Comparison of ENCODE assay signal across 8 cellular contexts in the genomic region with DNA sequence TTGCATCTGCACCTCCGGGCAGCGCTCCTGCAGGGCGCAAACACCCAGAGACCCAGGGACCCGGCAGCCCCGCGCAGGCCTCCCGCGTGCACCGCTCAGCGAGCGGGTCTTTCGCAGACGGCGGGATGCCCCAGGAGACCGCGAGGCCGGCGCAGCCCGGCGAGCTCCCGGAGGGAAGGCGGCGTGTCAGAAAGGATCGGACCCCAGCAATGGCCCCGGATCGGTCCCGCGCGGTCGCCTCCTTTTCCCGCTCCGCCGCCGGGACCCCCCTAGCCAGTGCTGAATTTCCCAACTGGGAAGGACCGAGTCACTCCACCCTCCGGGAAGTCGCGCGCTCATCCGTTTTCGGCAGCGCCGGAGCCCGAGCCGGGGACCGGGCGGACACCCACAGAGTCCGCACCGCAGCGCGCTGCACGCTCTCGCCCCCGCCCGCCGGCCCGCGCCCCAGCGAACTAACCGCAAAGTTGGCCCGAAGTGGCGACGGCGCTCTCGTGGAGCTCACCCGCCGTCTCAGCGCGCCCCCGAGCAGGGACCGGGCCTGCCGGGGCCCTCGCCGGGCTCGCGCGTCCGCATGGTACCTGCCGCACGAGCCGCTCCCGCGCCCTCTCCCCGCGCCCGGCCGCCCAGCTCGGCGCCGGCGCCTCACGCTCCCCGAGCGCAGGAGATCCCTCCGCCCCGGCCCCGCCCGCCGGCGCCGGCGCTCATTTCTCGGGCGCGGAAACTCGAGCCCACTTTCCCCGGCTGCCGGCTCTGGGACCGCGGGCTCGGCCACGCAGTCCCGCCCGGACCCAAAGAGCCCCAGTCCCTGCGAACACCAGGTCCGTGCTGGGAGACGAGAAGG. TPM values are rescaled to one million over a fixed set of nuclear protein-coding genes. Genes with fewer than 3 reads are reported as not detected.
A peak's percentile ranks its signal among the peaks of the same experiment; 100 is the strongest.
DNase-seq lines count a peak whose midpoint lies in the region; ATAC-seq and TF ChIP-seq lines count a peak whose summit lies in the region.

A gene with protein sequence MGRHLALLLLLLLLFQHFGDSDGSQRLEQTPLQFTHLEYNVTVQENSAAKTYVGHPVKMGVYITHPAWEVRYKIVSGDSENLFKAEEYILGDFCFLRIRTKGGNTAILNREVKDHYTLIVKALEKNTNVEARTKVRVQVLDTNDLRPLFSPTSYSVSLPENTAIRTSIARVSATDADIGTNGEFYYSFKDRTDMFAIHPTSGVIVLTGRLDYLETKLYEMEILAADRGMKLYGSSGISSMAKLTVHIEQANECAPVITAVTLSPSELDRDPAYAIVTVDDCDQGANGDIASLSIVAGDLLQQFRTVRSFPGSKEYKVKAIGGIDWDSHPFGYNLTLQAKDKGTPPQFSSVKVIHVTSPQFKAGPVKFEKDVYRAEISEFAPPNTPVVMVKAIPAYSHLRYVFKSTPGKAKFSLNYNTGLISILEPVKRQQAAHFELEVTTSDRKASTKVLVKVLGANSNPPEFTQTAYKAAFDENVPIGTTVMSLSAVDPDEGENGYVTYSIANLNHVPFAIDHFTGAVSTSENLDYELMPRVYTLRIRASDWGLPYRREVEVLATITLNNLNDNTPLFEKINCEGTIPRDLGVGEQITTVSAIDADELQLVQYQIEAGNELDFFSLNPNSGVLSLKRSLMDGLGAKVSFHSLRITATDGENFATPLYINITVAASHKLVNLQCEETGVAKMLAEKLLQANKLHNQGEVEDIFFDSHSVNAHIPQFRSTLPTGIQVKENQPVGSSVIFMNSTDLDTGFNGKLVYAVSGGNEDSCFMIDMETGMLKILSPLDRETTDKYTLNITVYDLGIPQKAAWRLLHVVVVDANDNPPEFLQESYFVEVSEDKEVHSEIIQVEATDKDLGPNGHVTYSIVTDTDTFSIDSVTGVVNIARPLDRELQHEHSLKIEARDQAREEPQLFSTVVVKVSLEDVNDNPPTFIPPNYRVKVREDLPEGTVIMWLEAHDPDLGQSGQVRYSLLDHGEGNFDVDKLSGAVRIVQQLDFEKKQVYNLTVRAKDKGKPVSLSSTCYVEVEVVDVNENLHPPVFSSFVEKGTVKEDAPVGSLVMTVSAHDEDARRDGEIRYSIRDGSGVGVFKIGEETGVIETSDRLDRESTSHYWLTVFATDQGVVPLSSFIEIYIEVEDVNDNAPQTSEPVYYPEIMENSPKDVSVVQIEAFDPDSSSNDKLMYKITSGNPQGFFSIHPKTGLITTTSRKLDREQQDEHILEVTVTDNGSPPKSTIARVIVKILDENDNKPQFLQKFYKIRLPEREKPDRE (N-terminal part only) (minus strand): TSS at position 650 of the 841 bp plus-strand sequence. CDS start 14,029 bp downstream, outside the sequence.

- no peak for ATAC-seq in HG02852 (IDR thresholded peaks at IDR 0.05; ENCODE audit: unreplicated experiment)
- no peak for ATAC-seq in GM18858 (IDR thresholded peaks at IDR 0.05; ENCODE audit: unreplicated experiment)

- H3K27ac ChIP-seq in left ventricle myocardium inferior (replicated peaks), result peak within 1 kb of the TSS; percentile 93

- TF ChIP-seq CTCF in LNCaP clone FGC (IDR thresholded peaks at IDR 0.05; ENCODE audit: control insufficient read depth, extremely low read depth, insufficient read depth), result no peak
- TF ChIP-seq CTCF in left ventricle myocardium inferior (IDR thresholded peaks at IDR 0.05; ENCODE audit: borderline replicate concordance), result no peak

- H3K4me1 ChIP-seq in left ventricle myocardium inferior, result peaks cover 54% of the 10 kb centered on the region

- H3K4me3 ChIP-seq in LNCaP clone FGC (ENCODE audit: low read depth, low read length) (peak within 1 kb of the TSS; percentile 83), left ventricle myocardium inferior (peak within 1 kb of the TSS; percentile 92)

- H3K36me3 ChIP-seq in left ventricle myocardium inferior, result no peaks in the 10 kb centered on the region

- peaks cover 23% of the 10 kb centered on the region for H3K9me3 ChIP-seq in left ventricle myocardium inferior (replicated peaks)

- intact Hi-C loops in left ventricle myocardium inferior (cut with micrococcal nuclease) (no loop called here), posterior cingulate gyrus (cut with DNase I) (loop anchor here (5.0 kb wide), 1 partner anchor 46 kb away; no protein-coding TSS in a partner anchor)

- DNase-seq in DMS53 (lab: John Stamatoyannopoulos, UW) (peak; percentile 86), LNCaP clone FGC (ENCODE audit: low read depth) (no peak), amniotic stem cell (lab: John Stamatoyannopoulos, UW) (peak; percentile 60), left ventricle myocardium inferior (peak; percentile 73), posterior cingulate gyrus (peak in 6 of 10 donors; percentile 13 to 88 (median 60))
- no peak for DNase-seq in stimulated activated CD4-positive, alpha-beta T cell treated with anti-CD3 and anti-CD28 coated beads, Interleukin-1b, Interleukin-23, amount 100 ng/mL, for 48 hours

- H3K27me3 ChIP-seq in left ventricle myocardium inferior (ENCODE audit: low read depth), result peaks cover 58% of the 10 kb centered on the region

RNA-seq across cellular contexts. Expression of the gene that starts here (rescaled TPM):
- total RNA-seq in left ventricle myocardium inferior, result 59.1 TPM

Comparison
In these comparisons a context has a peak if more than half of its experiments do, and no peak if none do; other contexts are left out.
1. DNase-seq: peak in DMS53 (single experiment), amniotic stem cell (single experiment), left ventricle myocardium inferior (single experiment) and posterior cingulate gyrus (6 of 10); none in LNCaP clone FGC (single experiment) and stimulated activated CD4-positive, alpha-beta T cell treated with anti-CD3 and anti-CD28 coated beads, Interleukin-1b, Interleukin-23, amount 100 ng/mL, for 48 hours (single experiment).